ENCODE assay signal across 26 cellular contexts in genomic region chr2:171651667-171652410, GRCh38.
"Had no signal": no experiment of that assay in that cellular context is flagged by ENCODE, and none has a peak within 500 bp of the region (broad histone marks: within the 10 kb centered on the region; RNA-seq: fewer than 3 reads in every experiment).

No MANE protein-coding gene starts in this region.

- H3K4me1 ChIP-seq: ascending aorta, gastroesophageal sphincter, parathyroid adenoma, psoas muscle, right atrium auricular region had no signal

- DNase-seq: activated CD4-positive, alpha-beta T cell treated with anti-CD3 and anti-CD28 coated beads for 4 hours; activated CD4-positive, alpha-beta T cell treated with anti-CD3 and anti-CD28 coated beads, Interleukin-2, amount 50 U/mL, for 4 hours; activated effector memory CD4-positive, alpha-beta T cell treated with Interleukin-2 at 50 U/mL for 16 hours; activated naive CD4-positive, alpha-beta T cell treated with anti-CD3 and anti-CD28 coated beads for 36 hours; activated naive CD8-positive, alpha-beta T cell treated with anti-CD3 and anti-CD28 coated beads, Interleukin-2, amount 10 ng/mL, durations not matched to agents 7 days and 5 days; activated T-cell treated with anti-CD3 and anti-CD28 coated beads for 4 hours; central memory CD4-positive, alpha-beta T cell; hippocampal formation; kidney; left colon; midbrain; naive thymus-derived CD4-positive, alpha-beta T cell; nucleus accumbens; psoas muscle; stimulated activated naive CD4-positive, alpha-beta T cell treated with Interleukin-2 at 50 U/mL for 16 hours; T-helper 9 cell; trophoblast cell had no signal

- H2AFZ ChIP-seq: parathyroid adenoma had no signal

- H3K4me3 ChIP-seq: ascending aorta, gastroesophageal sphincter, psoas muscle, right atrium auricular region, thoracic aorta had no signal

- H3K79me2 ChIP-seq: parathyroid adenoma had no signal

- H3K36me3 ChIP-seq: ascending aorta, brain microvascular endothelial cell, gastroesophageal sphincter, right atrium auricular region, thoracic aorta had no signal

- H3K9me3 ChIP-seq: ascending aorta, psoas muscle, thoracic aorta had no signal

- ATAC-seq: gastroesophageal sphincter; left colon; naive thymus-derived CD4-positive, alpha-beta T cell; psoas muscle had no signal

- FAIRE-seq: kidney, TTC549, urothelium cell line had no signal

- H3K27ac ChIP-seq: ascending aorta, brain microvascular endothelial cell, gastroesophageal sphincter, parathyroid adenoma, psoas muscle, right atrium auricular region, thoracic aorta, VCaP had no signal

- H3K27me3 ChIP-seq: ascending aorta, brain microvascular endothelial cell, right atrium auricular region had no signal

- H3K9ac ChIP-seq: parathyroid adenoma had no signal
